ENCODE assay signal across 1 cellular context in genomic region chr5:178418031-178418430, GRCh38.
TF ChIP-seq lines count a peak whose summit lies in the region.

No MANE protein-coding gene starts in this region.

TF ChIP-seq in K562, 482 proteins besides CTCF, POLR2A, EP300 and RAD21 (continued from another document):
- TF ChIP-seq E2F8 (IDR thresholded peaks at IDR 0.05; ENCODE audit: low read depth, partially characterized antibody) (no peak), SOX6 (IDR thresholded peaks at IDR 0.05) (no peak), RBM25 (IDR thresholded peaks at IDR 0.05; ENCODE audit: low read depth, low read length, severe bottlenecking) (peak; percentile 64)
